17 cellular contexts compared by ENCODE assay signal in genomic region chr18:55414475-55414874, GRCh38.
"Had no signal": no experiment of that assay in that cellular context is flagged by ENCODE, and none has a peak within 500 bp of the region (broad histone marks: within the 10 kb centered on the region; RNA-seq: fewer than 3 reads in every experiment).

No MANE protein-coding gene starts in this region.

- DNase-seq: activated CD4-positive, alpha-beta T cell treated with anti-CD3 and anti-CD28 coated beads, Interleukin-2, amount 10 ng/mL, durations not matched to agents 24 days and 14 days; activated CD8-positive, alpha-beta T cell treated with anti-CD3 and anti-CD28 coated beads, Interleukin-2, amount 10 ng/mL, durations not matched to agents 7 days and 5 days; activated gamma-delta T cell treated with Interleukin-2 at 50 U/mL for 16 hours; brain microvascular endothelial cell; effector CD8-positive, alpha-beta T cell; foreskin melanocyte; glutamatergic neuron; mucosa of descending colon; nephron progenitor cell; sigmoid colon; stimulated activated CD4-positive, alpha-beta T cell treated with anti-CD3 and anti-CD28 coated beads, Interleukin-2, amount 100 ng/mL, for 48 hours; stimulated activated CD8-positive, alpha-beta memory T cell treated with anti-CD3 and anti-CD28 coated beads, Interleukin-4, amount 100 ng/mL, for 48 hours; T-helper 17 cell; upper lobe of left lung had no signal

- H3K4me3 ChIP-seq: mucosa of descending colon, sigmoid colon, upper lobe of left lung had no signal

- H3K4me3 Mint-ChIP-seq: activated CD4-positive, alpha-beta T cell treated with anti-CD3 and anti-CD28 coated beads, Interleukin-2, amount 10 ng/mL, durations not matched to agents 24 days and 14 days; activated CD8-positive, alpha-beta T cell treated with anti-CD3 and anti-CD28 coated beads, Interleukin-2, amount 10 ng/mL, durations not matched to agents 7 days and 5 days; activated naive CD4-positive, alpha-beta T cell treated with anti-CD3 and anti-CD28 coated beads, Interleukin-2, amount 50 U/mL, for 24 hours; dendritic cell treated with granulocyte-macrophage colony-stimulating factor and Interleukin-4, amounts not matched to agents 40 ng/mL and 50 ng/mL, for 4 days; memory B cell; T-helper 17 cell had no signal

- H3K27me3 Mint-ChIP-seq: activated CD4-positive, alpha-beta T cell treated with anti-CD3 and anti-CD28 coated beads, Interleukin-2, amount 10 ng/mL, durations not matched to agents 24 days and 14 days; dendritic cell treated with granulocyte-macrophage colony-stimulating factor and Interleukin-4, amounts not matched to agents 40 ng/mL and 50 ng/mL, for 4 days; memory B cell; T-helper 17 cell had no signal

- H3K27me3 ChIP-seq: brain microvascular endothelial cell, sigmoid colon, upper lobe of left lung had no signal

- H3K9me3 Mint-ChIP-seq: activated CD4-positive, alpha-beta T cell treated with anti-CD3 and anti-CD28 coated beads, Interleukin-2, amount 10 ng/mL, durations not matched to agents 24 days and 14 days; activated naive CD4-positive, alpha-beta T cell treated with anti-CD3 and anti-CD28 coated beads, Interleukin-2, amount 50 U/mL, for 24 hours; dendritic cell treated with granulocyte-macrophage colony-stimulating factor and Interleukin-4, amounts not matched to agents 40 ng/mL and 50 ng/mL, for 4 days; memory B cell; nephron progenitor cell had no signal

- H3K27ac ChIP-seq: brain microvascular endothelial cell had no signal

- H3K27ac Mint-ChIP-seq: activated CD4-positive, alpha-beta T cell treated with anti-CD3 and anti-CD28 coated beads, Interleukin-2, amount 10 ng/mL, durations not matched to agents 24 days and 14 days; activated CD8-positive, alpha-beta T cell treated with anti-CD3 and anti-CD28 coated beads, Interleukin-2, amount 10 ng/mL, durations not matched to agents 7 days and 5 days; activated naive CD4-positive, alpha-beta T cell treated with anti-CD3 and anti-CD28 coated beads, Interleukin-2, amount 50 U/mL, for 24 hours; dendritic cell treated with granulocyte-macrophage colony-stimulating factor and Interleukin-4, amounts not matched to agents 40 ng/mL and 50 ng/mL, for 4 days; memory B cell; T-helper 17 cell had no signal

- H3K36me3 Mint-ChIP-seq: activated naive CD4-positive, alpha-beta T cell treated with anti-CD3 and anti-CD28 coated beads, Interleukin-2, amount 50 U/mL, for 24 hours; memory B cell had no signal

- H3K36me3 ChIP-seq: brain microvascular endothelial cell, sigmoid colon, upper lobe of left lung had no signal

- H3K9me3 ChIP-seq: mucosa of descending colon, sigmoid colon, upper lobe of left lung had no signal

- H3K4me1 Mint-ChIP-seq: activated CD4-positive, alpha-beta T cell treated with anti-CD3 and anti-CD28 coated beads, Interleukin-2, amount 10 ng/mL, durations not matched to agents 24 days and 14 days; activated naive CD4-positive, alpha-beta T cell treated with anti-CD3 and anti-CD28 coated beads, Interleukin-2, amount 50 U/mL, for 24 hours; T-helper 17 cell had no signal
